28 cellular contexts compared by ENCODE assay signal in genomic region chr17:29788045-29788444, GRCh38.
"Had no signal": no experiment of that assay in that cellular context is flagged by ENCODE, and none has a peak within 500 bp of the region (broad histone marks: within the 10 kb centered on the region; RNA-seq: fewer than 3 reads in every experiment).

No MANE protein-coding gene starts in this region.

- H3K4me1 Mint-ChIP-seq: activated T-helper 17 cell treated with anti-CD3 and anti-CD28 coated beads, Interleukin-2, amount 50 U/mL, for 72 hours; central memory CD8-positive, alpha-beta T cell; stimulated activated memory B cell treated with anti-CD40 and anti-IgM and Interleukin-4, amounts not matched to agents 10 μg/mL and 1 μg/mL and 100 μg/mL, for 72 hours; stimulated activated naive CD8-positive, alpha-beta T cell treated with anti-CD3 and anti-CD28 coated beads, Interleukin-15, amount 100 ng/mL, for 72 hours had no signal

- H3K36me3 Mint-ChIP-seq: activated CD4-positive, alpha-beta memory T cell treated with anti-CD3 and anti-CD28 coated beads for 36 hours; natural killer cell had no signal

- DNase-seq: activated CD4-positive, alpha-beta memory T cell treated with anti-CD3 and anti-CD28 coated beads for 36 hours; activated CD4-positive, alpha-beta T cell treated with anti-CD3 and anti-CD28 coated beads, Interleukin-2, amount 10 ng/mL, durations not matched to agents 24 days and 14 days; activated CD8-positive, alpha-beta memory T cell treated with anti-CD3 and anti-CD28 coated beads, Interleukin-2, amount 50 U/mL, for 4 hours; activated gamma-delta T cell treated with Interleukin-2 at 50 U/mL for 16 hours; activated naive CD4-positive, alpha-beta T cell treated with anti-CD3 and anti-CD28 coated beads, Interleukin-2, amount 50 U/mL, for 16 hours; activated T-cell treated with anti-CD3 and anti-CD28 coated beads, Interleukin-2, amount 50 U/mL, for 4 hours; dermis blood vessel endothelial cell; effector CD4-positive, alpha-beta T cell; esophagus squamous epithelium; left cardiac atrium; natural killer cell; posterior cingulate gyrus; stimulated activated CD4-positive, alpha-beta T cell treated with anti-CD3 and anti-CD28 coated beads, Interleukin-1b, Interleukin-23, amount 100 ng/mL, for 48 hours; stimulated activated CD4-positive, alpha-beta T cell treated with anti-CD3 and anti-CD28 coated beads, Interleukin-4, amount 100 ng/mL, for 4 hours; stimulated activated CD8-positive, alpha-beta memory T cell treated with anti-CD3 and anti-CD28 coated beads, Interleukin-4, amount 100 ng/mL, for 48 hours; stimulated activated naive CD8-positive, alpha-beta T cell treated with anti-CD3 and anti-CD28 coated beads, Interleukin-15, amount 100 ng/mL, for 72 hours; substantia nigra; SW 1271; T1000; WERI-Rb-1 had no signal

- H3K27ac Mint-ChIP-seq: activated CD4-positive, alpha-beta memory T cell treated with anti-CD3 and anti-CD28 coated beads for 36 hours; activated CD4-positive, alpha-beta T cell treated with anti-CD3 and anti-CD28 coated beads, Interleukin-2, amount 10 ng/mL, durations not matched to agents 24 days and 14 days; activated T-helper 17 cell treated with anti-CD3 and anti-CD28 coated beads, Interleukin-2, amount 50 U/mL, for 72 hours; natural killer cell; stimulated activated memory B cell treated with anti-CD40 and anti-IgM and Interleukin-4, amounts not matched to agents 10 μg/mL and 1 μg/mL and 100 μg/mL, for 72 hours; stimulated activated naive CD8-positive, alpha-beta T cell treated with anti-CD3 and anti-CD28 coated beads, Interleukin-15, amount 100 ng/mL, for 72 hours; T-helper 1 cell treated with Interleukin-12 subunit alpha and Interleukin-12 subunit beta and Interleukin-4 antibody, amounts not matched to agents 30 μg/mL and 1 μg/mL, for 36 hours had no signal

- H3K9me3 Mint-ChIP-seq: activated CD4-positive, alpha-beta memory T cell treated with anti-CD3 and anti-CD28 coated beads for 36 hours; activated CD4-positive, alpha-beta T cell treated with anti-CD3 and anti-CD28 coated beads, Interleukin-2, amount 10 ng/mL, durations not matched to agents 24 days and 14 days; activated T-cell treated with anti-CD3 and anti-CD28 coated beads, Interleukin-2, amount 50 U/mL, for 4 hours; activated T-helper 17 cell treated with anti-CD3 and anti-CD28 coated beads, Interleukin-2, amount 50 U/mL, for 72 hours; central memory CD8-positive, alpha-beta T cell; natural killer cell; stimulated activated memory B cell treated with anti-CD40 and anti-IgM and Interleukin-4, amounts not matched to agents 10 μg/mL and 1 μg/mL and 100 μg/mL, for 72 hours; stimulated activated naive CD8-positive, alpha-beta T cell treated with anti-CD3 and anti-CD28 coated beads, Interleukin-15, amount 100 ng/mL, for 72 hours; T-helper 1 cell treated with Interleukin-12 subunit alpha and Interleukin-12 subunit beta and Interleukin-4 antibody, amounts not matched to agents 30 μg/mL and 1 μg/mL, for 36 hours had no signal

- H3K4me3 Mint-ChIP-seq: activated CD4-positive, alpha-beta memory T cell treated with anti-CD3 and anti-CD28 coated beads for 36 hours; activated CD4-positive, alpha-beta T cell treated with anti-CD3 and anti-CD28 coated beads, Interleukin-2, amount 10 ng/mL, durations not matched to agents 24 days and 14 days; activated T-cell treated with anti-CD3 and anti-CD28 coated beads, Interleukin-2, amount 50 U/mL, for 4 hours; activated T-helper 17 cell treated with anti-CD3 and anti-CD28 coated beads, Interleukin-2, amount 50 U/mL, for 72 hours; central memory CD8-positive, alpha-beta T cell; natural killer cell; stimulated activated memory B cell treated with anti-CD40 and anti-IgM and Interleukin-4, amounts not matched to agents 10 μg/mL and 1 μg/mL and 100 μg/mL, for 72 hours; stimulated activated naive CD8-positive, alpha-beta T cell treated with anti-CD3 and anti-CD28 coated beads, Interleukin-15, amount 100 ng/mL, for 72 hours; T-helper 1 cell treated with Interleukin-12 subunit alpha and Interleukin-12 subunit beta and Interleukin-4 antibody, amounts not matched to agents 30 μg/mL and 1 μg/mL, for 36 hours had no signal

- FAIRE-seq: bronchial epithelial cell, frontal cortex had no signal

- H3K27me3 Mint-ChIP-seq: activated CD4-positive, alpha-beta memory T cell treated with anti-CD3 and anti-CD28 coated beads for 36 hours; activated CD4-positive, alpha-beta T cell treated with anti-CD3 and anti-CD28 coated beads, Interleukin-2, amount 10 ng/mL, durations not matched to agents 24 days and 14 days; activated T-helper 17 cell treated with anti-CD3 and anti-CD28 coated beads, Interleukin-2, amount 50 U/mL, for 72 hours; central memory CD8-positive, alpha-beta T cell; stimulated activated memory B cell treated with anti-CD40 and anti-IgM and Interleukin-4, amounts not matched to agents 10 μg/mL and 1 μg/mL and 100 μg/mL, for 72 hours; stimulated activated naive CD8-positive, alpha-beta T cell treated with anti-CD3 and anti-CD28 coated beads, Interleukin-15, amount 100 ng/mL, for 72 hours had no signal

- ATAC-seq: activated CD4-positive, CD25-positive, alpha-beta regulatory T cell treated with anti-CD3 and anti-CD28 coated beads, Interleukin-2, amount 50 U/mL, for 24 hours; activated T-cell treated with anti-CD3 and anti-CD28 coated beads, Interleukin-2, amount 50 U/mL, for 4 hours; activated T-helper 17 cell treated with anti-CD3 and anti-CD28 coated beads, Interleukin-2, amount 50 U/mL, for 72 hours; left cardiac atrium; natural killer cell; sciatic nerve; stimulated activated memory B cell treated with anti-CD40 and anti-IgM and Interleukin-4, amounts not matched to agents 10 μg/mL and 1 μg/mL and 100 μg/mL, for 72 hours; stimulated activated naive CD8-positive, alpha-beta T cell treated with anti-CD3 and anti-CD28 coated beads, Interleukin-15, amount 100 ng/mL, for 72 hours had no signal
